10 cellular contexts compared by ENCODE assay signal in the genomic region with DNA sequence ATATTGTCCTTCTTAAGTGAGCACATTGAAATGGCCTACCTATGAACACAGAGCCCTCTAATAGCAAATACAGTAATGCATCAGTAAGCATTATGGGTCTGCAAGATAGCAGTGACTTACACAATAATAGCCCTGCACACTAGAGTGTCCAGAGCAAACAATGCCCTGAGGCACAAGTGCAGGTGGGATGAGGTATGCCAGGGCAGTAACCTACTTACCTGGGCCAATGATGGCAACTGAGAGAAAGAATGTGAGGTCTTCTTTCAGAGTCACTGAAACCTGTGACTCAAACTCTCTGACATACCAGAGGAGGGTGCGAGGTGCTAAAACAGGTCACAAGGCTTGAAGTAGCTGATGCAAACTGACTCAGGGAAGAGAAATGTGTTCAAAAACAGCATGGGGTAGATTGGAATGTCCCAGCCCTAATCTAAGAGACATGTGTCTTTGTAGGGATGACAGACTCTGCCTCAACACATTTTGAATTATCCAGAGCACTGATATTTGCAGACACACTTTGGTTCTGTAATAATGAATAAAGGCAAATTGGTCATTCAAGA.
DNase-seq lines count a peak whose midpoint lies in the region; FAIRE-seq and TF ChIP-seq lines count a peak whose summit lies in the region.
"Had no signal": no experiment of that assay in that cellular context is flagged by ENCODE, and none has a peak within 500 bp of the region (broad histone marks: within the 10 kb centered on the region; RNA-seq: fewer than 3 reads in every experiment).

No MANE protein-coding gene starts in this region.

- TF ChIP-seq CTCF in bronchial epithelial cell (IDR thresholded peaks at IDR 0.05; ENCODE audit: insufficient read depth, low read length, severe bottlenecking) (no peak), adrenal gland (IDR thresholded peaks at IDR 0.05) (no peak)

- H3K9me3 ChIP-seq in skeletal muscle satellite cell (replicated peaks; ENCODE audit: low read length) = no peaks in the 10 kb centered on the region
- no peaks in the 10 kb centered on the region for H3K9me3 ChIP-seq in MG63
- no peaks in the 10 kb centered on the region for H3K9me3 ChIP-seq in adrenal gland (replicated peaks in 1 of 3)
- H3K9me3 ChIP-seq: tibial nerve had no signal

- WGBS in adrenal gland, 4 donors = 75 to 96% (median 89%) methylated on average over 1 of the region's 1 CpG

- TF ChIP-seq POLR2A in adrenal gland (IDR thresholded peaks at IDR 0.05) = no peak

- peaks cover 59% of the 10 kb centered on the region for H3K4me1 ChIP-seq in skeletal muscle satellite cell (ENCODE audit: control insufficient read depth, insufficient read depth, low read length)
- peaks cover 0 to 3% of the 10 kb centered on the region in 2 donors for H3K4me1 ChIP-seq in adrenal gland (replicated peaks in 1 of 2)

- H3K36me3 ChIP-seq in bronchial epithelial cell (ENCODE audit: control insufficient read depth, insufficient read depth, low read length) (no peaks in the 10 kb centered on the region), skeletal muscle satellite cell (ENCODE audit: insufficient read depth, low read length) (no peaks in the 10 kb centered on the region), MG63 (no peaks in the 10 kb centered on the region), adrenal gland (replicated peaks in 1 of 2) (no peaks in the 10 kb centered on the region)
- H3K36me3 ChIP-seq: tibial nerve had no signal

- intact Hi-C loops in adrenal gland (cut with DNase I) = no loop called here

- H3K9ac ChIP-seq in skeletal muscle satellite cell (ENCODE audit: low read depth, low read length) = peak overlapping the region; percentile 63

- peak; percentile 98 for FAIRE-seq in bronchial epithelial cell (lab: Jason Lieb, UNC)

- H3K4me2 ChIP-seq in skeletal muscle satellite cell (ENCODE audit: low read length) = peak overlapping the region; percentile 36

- no peak overlapping the region for H3K27ac ChIP-seq in adrenal gland
- H3K27ac ChIP-seq: tibial nerve had no signal

- peak; percentile 53 for DNase-seq in NCI-H748 (lab: John Stamatoyannopoulos, UW; ENCODE audit: unreplicated experiment)
- no peak for DNase-seq in NCI-H748 treated with DMSO at 0.1 percent for 48 hours (lab: John Stamatoyannopoulos, UW)
- peak; percentile 85 for DNase-seq in NCI-H460 (ENCODE audit: extremely low read depth, low read depth)
- DNase-seq in bronchial epithelial cell (ENCODE audit: low read depth) = peak; percentile 100
- DNase-seq in MG63 = no peak
- no peak for DNase-seq in NCI-H2227 (lab: John Stamatoyannopoulos, UW; ENCODE audit: unreplicated experiment)
- DNase-seq in adrenal gland = no peak
- DNase-seq: activated CD4-positive, alpha-beta T cell treated with anti-CD3 and anti-CD28 coated beads, Interleukin-2, amount 10 ng/mL, durations not matched to agents 7 days and 5 days had no signal

- H3K27me3 ChIP-seq in bronchial epithelial cell (ENCODE audit: control insufficient read depth, insufficient read depth, low read length) = no peaks in the 10 kb centered on the region
- H3K27me3 ChIP-seq in skeletal muscle satellite cell (ENCODE audit: control insufficient read depth, insufficient read depth, low read length) = no peaks in the 10 kb centered on the region
- no peaks in the 10 kb centered on the region for H3K27me3 ChIP-seq in MG63
- H3K27me3 ChIP-seq in adrenal gland = no peaks in the 10 kb centered on the region
- H3K27me3 ChIP-seq: tibial nerve had no signal

- no peak overlapping the region for H3K4me3 ChIP-seq in bronchial epithelial cell (ENCODE audit: low read depth, low read length)
- H3K4me3 ChIP-seq in skeletal muscle satellite cell (ENCODE audit: low read length) = no peak overlapping the region
- no peak overlapping the region for H3K4me3 ChIP-seq in MG63
- no peak overlapping the region for H3K4me3 ChIP-seq in adrenal gland
- H3K4me3 ChIP-seq: tibial nerve had no signal

Comparison
In these comparisons a context has a peak if more than half of its experiments do, and no peak if none do; other contexts are left out.
1. DNase-seq: peak in NCI-H748 (single experiment), NCI-H460 (single experiment) and bronchial epithelial cell (single experiment); none in NCI-H748 treated with DMSO at 0.1 percent for 48 hours (single experiment), MG63 (single experiment), NCI-H2227 (single experiment) and adrenal gland (0 of 7).